In the genomic region with DNA sequence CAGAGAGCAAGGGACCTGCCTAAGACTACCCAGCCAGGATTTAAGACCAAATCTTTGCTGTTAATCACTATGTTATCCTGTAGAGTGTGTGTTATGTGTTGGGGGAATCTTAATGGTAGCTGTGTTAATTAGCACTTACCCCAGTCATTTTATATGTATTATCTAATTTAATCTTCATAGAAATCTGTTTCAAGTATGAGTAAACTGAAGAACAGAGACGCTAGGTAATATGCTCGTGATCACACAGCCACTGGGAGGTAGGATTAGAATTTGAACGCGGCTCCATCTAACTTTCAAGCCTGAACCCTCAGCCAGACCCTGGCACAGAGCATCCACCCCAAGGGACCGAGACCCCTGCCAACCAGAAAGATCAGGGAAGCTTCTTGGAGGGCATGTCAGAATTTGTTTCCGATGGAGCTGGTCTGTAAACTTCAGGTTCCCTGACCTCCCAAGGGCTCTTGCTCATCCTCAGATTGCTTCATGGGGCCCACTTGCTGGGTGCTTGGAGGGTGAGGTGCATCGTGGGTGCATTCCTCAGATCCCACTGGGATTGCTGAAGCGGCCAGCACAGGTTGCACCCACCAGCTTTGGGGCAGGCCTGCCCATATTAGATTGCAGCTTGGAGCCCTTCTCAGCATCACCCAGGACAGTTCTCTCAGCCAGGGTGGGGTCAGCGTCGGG, we compare ENCODE assay signal across 20 cellular contexts.
DNase-seq lines count a peak whose midpoint lies in the region; ATAC-seq and TF ChIP-seq lines count a peak whose summit lies in the region.
"Had no signal": no experiment of that assay in that cellular context is flagged by ENCODE, and none has a peak within 500 bp of the region (broad histone marks: within the 10 kb centered on the region; RNA-seq: fewer than 3 reads in every experiment).

No MANE protein-coding gene starts in this region.

- H3K27ac Mint-ChIP-seq in activated T-helper 17 cell treated with anti-CD3 and anti-CD28 coated beads, Interleukin-2, amount 50 U/mL, for 72 hours = peak overlapping the region; percentile 76
- H3K27ac Mint-ChIP-seq in neural crest cell (ENCODE audit: unreplicated experiment) = peak overlapping the region; percentile 57
- H3K27ac Mint-ChIP-seq: CD4-positive, alpha-beta T cell had no signal

- no peaks in the 10 kb centered on the region for H3K4me1 Mint-ChIP-seq in activated T-helper 17 cell treated with anti-CD3 and anti-CD28 coated beads, Interleukin-2, amount 50 U/mL, for 72 hours
- peaks cover 48% of the 10 kb centered on the region for H3K4me1 Mint-ChIP-seq in neural crest cell

- TF ChIP-seq CTCF in left ventricle myocardium inferior (IDR thresholded peaks at IDR 0.05; ENCODE audit: borderline replicate concordance) (no peak), neural crest cell (conservative IDR thresholded peaks at IDR 0.05) (no peak)

- H3K4me3 ChIP-seq in left ventricle myocardium inferior = no peak overlapping the region
- H3K4me3 ChIP-seq: A549, GM23248, PC-9 had no signal

- no peak overlapping the region for H3K4me3 Mint-ChIP-seq in activated T-helper 17 cell treated with anti-CD3 and anti-CD28 coated beads, Interleukin-2, amount 50 U/mL, for 72 hours
- H3K4me3 Mint-ChIP-seq in neural crest cell = no peak overlapping the region
- H3K4me3 Mint-ChIP-seq: CD4-positive, alpha-beta T cell had no signal

- DNase-seq in left ventricle myocardium inferior (no peak), left cardiac atrium (no peak), neural crest cell (ENCODE audit: low read depth, low spot score) (no peak), dedifferentiated amniotic fluid mesenchymal stem cell (ENCODE audit: extremely low spot score) (no peak)
- no peak for DNase-seq in stimulated activated CD4-positive, alpha-beta T cell treated with anti-CD3 and anti-CD28 coated beads, Interleukin-4, amount 100 ng/mL, for 24 hours
- DNase-seq: CD4-positive, alpha-beta T cell; DND-41; GDM1; GM23248; Karpas-422; MM.1S; NCI-H187 treated with DMSO at 0.1 percent for 48 hours; NCI-H446 treated with DMSO at 0.1 percent for 48 hours; NCI-H748 treated with DMSO at 0.1 percent for 48 hours; PC-9; Right ventricle myocardium superior had no signal

- no peaks in the 10 kb centered on the region for H3K27me3 ChIP-seq in left ventricle myocardium inferior (ENCODE audit: low read depth)

- no peaks in the 10 kb centered on the region for H3K9me3 ChIP-seq in left ventricle myocardium inferior (replicated peaks)
- H3K9me3 ChIP-seq: A549 had no signal

- peak overlapping the region; percentile 86 for H3K27ac ChIP-seq in left ventricle myocardium inferior (replicated peaks)
- H3K27ac ChIP-seq: PC-9 had no signal

- no peak for ATAC-seq in left cardiac atrium
- ATAC-seq in activated T-helper 17 cell treated with anti-CD3 and anti-CD28 coated beads, Interleukin-2, amount 50 U/mL, for 72 hours (replicated peaks) = no peak
- ATAC-seq in HG03135 (IDR thresholded peaks at IDR 0.05; ENCODE audit: unreplicated experiment) = no peak
- ATAC-seq in HG03342 (IDR thresholded peaks at IDR 0.05; ENCODE audit: unreplicated experiment) = no peak
- ATAC-seq: A549 had no signal

- intact Hi-C loops in left ventricle myocardium inferior (cut with micrococcal nuclease) (no loop called here), left cardiac atrium (cut with DNase I) (no loop called here)

- peaks cover 92% of the 10 kb centered on the region for H3K4me1 ChIP-seq in left ventricle myocardium inferior

- H3K27me3 Mint-ChIP-seq in activated T-helper 17 cell treated with anti-CD3 and anti-CD28 coated beads, Interleukin-2, amount 50 U/mL, for 72 hours = no peaks in the 10 kb centered on the region
- H3K27me3 Mint-ChIP-seq in neural crest cell (ENCODE audit: low read depth) = no peaks in the 10 kb centered on the region
- H3K27me3 Mint-ChIP-seq: CD4-positive, alpha-beta T cell had no signal

- H3K9me3 Mint-ChIP-seq in activated T-helper 17 cell treated with anti-CD3 and anti-CD28 coated beads, Interleukin-2, amount 50 U/mL, for 72 hours = no peaks in the 10 kb centered on the region
- no peaks in the 10 kb centered on the region for H3K9me3 Mint-ChIP-seq in neural crest cell
- H3K9me3 Mint-ChIP-seq: CD4-positive, alpha-beta T cell had no signal

- H3K36me3 Mint-ChIP-seq in activated T-helper 17 cell treated with anti-CD3 and anti-CD28 coated beads, Interleukin-2, amount 50 U/mL, for 72 hours (ENCODE audit: low read depth) = no peaks in the 10 kb centered on the region
- H3K36me3 Mint-ChIP-seq in neural crest cell (ENCODE audit: low read depth) = no peaks in the 10 kb centered on the region

- peaks cover 16% of the 10 kb centered on the region for H3K36me3 ChIP-seq in left ventricle myocardium inferior
